In genomic region chr2:42929985-42930581, GRCh38 we compare ENCODE assay signal across 2 cellular contexts.
TF ChIP-seq lines count a peak whose summit lies in the region.

No MANE protein-coding gene starts in this region.

TF ChIP-seq in SK-N-SH, 30 proteins besides CTCF, POLR2A, EP300 and RAD21 (continued from another document):
- TF ChIP-seq, protein P1, sequence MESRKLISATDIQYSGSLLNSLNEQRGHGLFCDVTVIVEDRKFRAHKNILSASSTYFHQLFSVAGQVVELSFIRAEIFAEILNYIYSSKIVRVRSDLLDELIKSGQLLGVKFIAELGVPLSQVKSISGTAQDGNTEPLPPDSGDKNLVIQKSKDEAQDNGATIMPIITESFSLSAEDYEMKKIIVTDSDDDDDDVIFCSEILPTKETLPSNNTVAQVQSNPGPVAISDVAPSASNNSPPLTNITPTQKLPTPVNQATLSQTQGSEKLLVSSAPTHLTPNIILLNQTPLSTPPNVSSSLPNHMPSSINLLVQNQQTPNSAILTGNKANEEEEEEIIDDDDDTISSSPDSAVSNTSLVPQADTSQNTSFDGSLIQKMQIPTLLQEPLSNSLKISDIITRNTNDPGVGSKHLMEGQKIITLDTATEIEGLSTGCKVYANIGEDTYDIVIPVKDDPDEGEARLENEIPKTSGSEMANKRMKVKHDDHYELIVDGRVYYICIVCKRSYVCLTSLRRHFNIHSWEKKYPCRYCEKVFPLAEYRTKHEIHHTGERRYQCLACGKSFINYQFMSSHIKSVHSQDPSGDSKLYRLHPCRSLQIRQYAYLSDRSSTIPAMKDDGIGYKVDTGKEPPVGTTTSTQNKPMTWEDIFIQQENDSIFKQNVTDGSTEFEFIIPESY (IDR thresholded peaks at IDR 0.05; ENCODE audit: borderline replicate concordance, low read depth): no peak
- TF ChIP-seq EZH2phosphoT487 (IDR thresholded peaks at IDR 0.05; ENCODE audit: borderline replicate concordance, low read depth) (no peak), GATA2 (CRISPR knock-in tag; IDR thresholded peaks at IDR 0.05) (no peak), SMC3 (IDR thresholded peaks at IDR 0.05; ENCODE audit: low read depth, low read length) (no peak), USF1 (IDR thresholded peaks at IDR 0.05; ENCODE audit: borderline replicate concordance, low read depth) (no peak)
TF ChIP-seq in SK-N-SH: peak in this region for 0.

TF ChIP-seq in H1, 55 proteins besides CTCF, POLR2A, EP300 and RAD21 (continued from another document):
- TF ChIP-seq MAX (IDR thresholded peaks at IDR 0.05): no peak
- no peak for TF ChIP-seq CHD7 (IDR thresholded peaks at IDR 0.05; ENCODE audit: insufficient replicate concordance, low read length)
